Comparison of ENCODE assay signal across 1 cellular context in genomic region chr6:103937389-103937788, GRCh38.
TF ChIP-seq lines count a peak whose summit lies in the region.

No MANE protein-coding gene starts in this region.

TF ChIP-seq in HepG2, 621 proteins besides CTCF, POLR2A, EP300 and RAD21 (continued from another document):
- TF ChIP-seq MAFF (IDR thresholded peaks at IDR 0.05; ENCODE audit: low read depth, low read length) (peak; percentile 71; the same call in 1 of the 2 replicates), MXD4 (CRISPR knock-in tag; IDR thresholded peaks at IDR 0.05) (no peak)
